Comparison of ENCODE assay signal across 11 cellular contexts in genomic region chr6:142844065-142844755, GRCh38.
A peak's percentile ranks its signal among the peaks of the same experiment; 100 is the strongest.
DNase-seq lines count a peak whose midpoint lies in the region; ATAC-seq, FAIRE-seq and TF ChIP-seq lines count a peak whose summit lies in the region.
"Had no signal": no experiment of that assay in that cellular context is flagged by ENCODE, and none has a peak within 500 bp of the region (broad histone marks: within the 10 kb centered on the region; RNA-seq: fewer than 3 reads in every experiment).

No MANE protein-coding gene starts in this region.

- H3K27me3 ChIP-seq in HepG2 (ENCODE audit: control insufficient read depth in 1 of 2, insufficient read depth in 2 of 2, low read length in 2 of 2) (no peaks in the 10 kb centered on the region), right lobe of liver (no peaks in the 10 kb centered on the region), esophagus squamous epithelium (no peaks in the 10 kb centered on the region), sigmoid colon (no peaks in the 10 kb centered on the region)

- H3K79me2 ChIP-seq in HepG2 (ENCODE audit: insufficient read depth, low read length) (no peaks in the 10 kb centered on the region), OCI-LY7 (ENCODE audit: insufficient read depth, low read depth, low read length) (peaks cover 91% of the 10 kb centered on the region; the same call in 1 of the 2 replicates)

- H2AFZ ChIP-seq in HepG2 (ENCODE audit: low read length) (no peak overlapping the region), OCI-LY7 (ENCODE audit: low read length) (peak overlapping the region; percentile 10; the same call in 1 of the 2 replicates)

- WGBS in HepG2 (ENCODE audit: low lambda C conversion rate) = 95% methylated on average over 6 of the region's 6 CpGs
- WGBS in right lobe of liver (ENCODE audit: insufficient coverage, low coverage, low lambda C conversion rate, missing lambda C conversion rate) = 49% methylated on average over 6 of the region's 6 CpGs
- 36 to 64% methylated on average over 6 of the region's 6 CpGs for WGBS in esophagus squamous epithelium, 2 donors
- WGBS in urinary bladder = 59% methylated on average over 6 of the region's 6 CpGs
- 53 to 84% methylated on average over 6 of the region's 6 CpGs for WGBS in sigmoid colon, 2 donors

- no peak for FAIRE-seq in HepG2 (lab: Jason Lieb, UNC)

- H3K9me2 ChIP-seq in OCI-LY7 (ENCODE audit: insufficient read depth, low read length) = no peaks in the 10 kb centered on the region

- no peak for DNase-seq in HepG2 (ENCODE audit: low spot score)
- DNase-seq in right lobe of liver = no peak
- no peak for DNase-seq in OCI-LY7 (ENCODE audit: low spot score)
- DNase-seq in esophagus squamous epithelium (lab: John Stamatoyannopoulos, UW) = no peak
- DNase-seq in kidney tubule cell (ENCODE audit: low spot score) = no peak
- no peak for DNase-seq in sigmoid colon
- DNase-seq in NCI-H2029 (lab: John Stamatoyannopoulos, UW) = no peak
- DNase-seq: effector CD8-positive, alpha-beta T cell; T1000 had no signal

- H4K20me1 ChIP-seq in HepG2 (ENCODE audit: insufficient read depth, low read length) (no peaks in the 10 kb centered on the region), OCI-LY7 (ENCODE audit: insufficient read depth, low read length) (no peaks in the 10 kb centered on the region; the same call in 1 of the 2 replicates)

- CTCF ChIA-PET in HepG2 (lab: Yijun Ruan, JAX; ENCODE audit: low intra/inter-chr PET ratio, low total read pairs) (no interaction called here), OCI-LY7 (lab: Charles Lee; ENCODE audit: unreplicated experiment) (no interaction called here)

- in situ Hi-C loops in HepG2 (cut with HindIII; ENCODE audit: extremely low pct_ligation_motif_present, low pct_unique_long_range_greater_than_20kb) = no loop called here

- TF ChIP-seq POLR2A in HepG2 (IDR thresholded peaks at IDR 0.05; ENCODE audit: insufficient read depth in 1 of 2, low read depth in 2 of 2, low read length in 2 of 2) (no peak), right lobe of liver (IDR thresholded peaks at IDR 0.05) (no peak), esophagus squamous epithelium (IDR thresholded peaks at IDR 0.05) (no peak), sigmoid colon (IDR thresholded peaks at IDR 0.05) (no peak)

- TF ChIP-seq CTCF in HepG2 (CRISPR knock-in tag; IDR thresholded peaks at IDR 0.05) = no peak
- no peak for TF ChIP-seq CTCF in right lobe of liver (IDR thresholded peaks at IDR 0.05)
- TF ChIP-seq CTCF in OCI-LY7 (conservative IDR thresholded peaks at IDR 0.05; ENCODE audit: low read length) = no peak
- no peak for TF ChIP-seq CTCF in esophagus squamous epithelium (IDR thresholded peaks at IDR 0.05)
- no peak for TF ChIP-seq CTCF in sigmoid colon (IDR thresholded peaks at IDR 0.05)

- H3K4me3 ChIP-seq in HepG2 (replicated peaks in 1 of 3; ENCODE audit: insufficient read depth in 1 of 3, low read depth in 2 of 3, low read length in 3 of 3) = no peak overlapping the region
- H3K4me3 ChIP-seq in right lobe of liver = no peak overlapping the region
- H3K4me3 ChIP-seq in OCI-LY7 (ENCODE audit: low read depth, low read length, poor library complexity, severe bottlenecking) = peak overlapping the region; percentile 64
- peak overlapping the region in 2 of 4 donors; percentile 36 to 50 for H3K4me3 ChIP-seq in esophagus squamous epithelium
- H3K4me3 ChIP-seq in urinary bladder (ENCODE audit: low read depth, low read length) = no peak overlapping the region
- no peak overlapping the region for H3K4me3 ChIP-seq in sigmoid colon
- H3K4me3 ChIP-seq: HAP-1 had no signal

- H3K9ac ChIP-seq in HepG2 (ENCODE audit: insufficient read depth, low read depth, low read length) = no peak overlapping the region

- TF ChIP-seq EP300 in HepG2 (IDR thresholded peaks at IDR 0.05; ENCODE audit: low read depth in 2 of 2, low read length in 2 of 2) (no peak), HepG2 (CRISPR knock-in tag; IDR thresholded peaks at IDR 0.05; ENCODE audit: borderline replicate concordance) (no peak), sigmoid colon (IDR thresholded peaks at IDR 0.05) (no peak)

- intact Hi-C loops in HepG2 (cut with micrococcal nuclease; ENCODE audit: unreplicated experiment) = no loop called here
- intact Hi-C loops in right lobe of liver (cut with DNase I) = no loop called here
- intact Hi-C loops in OCI-LY7 (cut with micrococcal nuclease; ENCODE audit: unreplicated experiment) = no loop called here
- intact Hi-C loops in esophagus squamous epithelium (cut with DNase I) = no loop called here
- intact Hi-C loops in sigmoid colon (cut with DNase I) = loop anchor here (10.0 kb wide), 1 partner anchor 221 kb away; the partner anchor contains the start of gene AIG1

- ATAC-seq in HepG2 = no peak
- no peak for ATAC-seq in right lobe of liver

- no peak overlapping the region for H3K27ac ChIP-seq in HepG2 (ENCODE audit: extremely low read length, insufficient read depth, low read length)
- H3K27ac ChIP-seq in right lobe of liver = peak overlapping the region in 1 of 3 donors; percentile 75
- H3K27ac ChIP-seq in OCI-LY7 (ENCODE audit: low read depth, low read length, poor library complexity, severe bottlenecking) = peak overlapping the region; percentile 65
- peak overlapping the region in 3 of 4 donors; percentile 82 to 87 (median 86) for H3K27ac ChIP-seq in esophagus squamous epithelium
- H3K27ac ChIP-seq in urinary bladder (ENCODE audit: low read depth) = peak overlapping the region; percentile 52
- H3K27ac ChIP-seq in sigmoid colon = peak overlapping the region in 2 of 4 donors; percentile 6 to 81

- H3K36me3 ChIP-seq in HepG2 (replicated peaks in 1 of 2; ENCODE audit: control insufficient read depth in 1 of 2, insufficient read depth in 2 of 2, low read length in 2 of 2) (no peaks in the 10 kb centered on the region), right lobe of liver (no peaks in the 10 kb centered on the region), OCI-LY7 (ENCODE audit: insufficient read depth, low read length) (0 out of 2 replicates have a peak, but pooled peaks cover 3% of the 10 kb centered on the region), esophagus squamous epithelium (no peaks in the 10 kb centered on the region), urinary bladder (ENCODE audit: insufficient read depth) (no peaks in the 10 kb centered on the region), sigmoid colon (no peaks in the 10 kb centered on the region)
- H3K36me3 ChIP-seq: HAP-1 had no signal

- H3K4me1 ChIP-seq in HepG2 (ENCODE audit: insufficient read depth, low read length) (peaks cover 60% of the 10 kb centered on the region), right lobe of liver (peaks cover 0 to 22% (median 6%) of the 10 kb centered on the region in 4 donors), OCI-LY7 (ENCODE audit: insufficient read depth, low read length, poor library complexity, severe bottlenecking) (peaks cover 90% of the 10 kb centered on the region), esophagus squamous epithelium (peaks cover 21 to 81% (median 50%) of the 10 kb centered on the region in 3 donors), urinary bladder (ENCODE audit: insufficient read depth) (no peaks in the 10 kb centered on the region), sigmoid colon (peaks cover 0 to 63% (median 40%) of the 10 kb centered on the region in 4 donors)

- BruUV-seq in HepG2 (replicated peaks; lab: Mats Ljungman, UMichigan) (no TSS peak), OCI-LY7 (replicated peaks; lab: Mats Ljungman, UMichigan) (no TSS peak)

- TF ChIP-seq RAD21 in HepG2 (CRISPR knock-in tag; IDR thresholded peaks at IDR 0.05) = no peak

- H3K9me3 ChIP-seq in HepG2 (ENCODE audit: low read length) = no peaks in the 10 kb centered on the region
- no peaks in the 10 kb centered on the region for H3K9me3 ChIP-seq in right lobe of liver
- no peaks in the 10 kb centered on the region for H3K9me3 ChIP-seq in OCI-LY7 (ENCODE audit: low read length)
- H3K9me3 ChIP-seq in esophagus squamous epithelium = no peaks in the 10 kb centered on the region
- H3K9me3 ChIP-seq in sigmoid colon = no peaks in the 10 kb centered on the region
- H3K9me3 ChIP-seq: HAP-1 had no signal

- POLR2A ChIA-PET in HepG2 (lab: Yijun Ruan, JAX) (interaction anchor here (2.2 kb wide), 1 partner anchor 83 kb away, joined by 14 read pairs; no protein-coding TSS in a partner anchor), OCI-LY7 (lab: Charles Lee) (interaction anchor here (1.2 to 3.1 kb wide), 9 partner anchors 9 to 95 kb away, joined by 3 to 20 read pairs (median 6); no protein-coding TSS in a partner anchor)

- no peak overlapping the region for H3K4me2 ChIP-seq in HepG2 (ENCODE audit: low read depth, low read length)
- peak overlapping the region; percentile 80 for H3K4me2 ChIP-seq in OCI-LY7 (ENCODE audit: low read length)

TF ChIP-seq in HepG2, 621 proteins besides CTCF, POLR2A, EP300 and RAD21:
- no peak for TF ChIP-seq ZEB1 (IDR thresholded peaks at IDR 0.05; ENCODE audit: insufficient replicate concordance, low read depth)
- TF ChIP-seq CEBPB (IDR thresholded peaks at IDR 0.05; ENCODE audit: borderline replicate concordance, low read depth, low read length) = peak; percentile 77; the same call in 1 of the 2 replicates
